ENCODE assay signal across 19 cellular contexts in genomic region chr6:10861086-10861485, GRCh38. TPM values are rescaled to one million over a fixed set of nuclear protein-coding genes. Genes with fewer than 3 reads are reported as not detected.
DNase-seq lines count a peak whose midpoint lies in the region; TF ChIP-seq lines count a peak whose summit lies in the region.
"Had no signal": no experiment of that assay in that cellular context is flagged by ENCODE, and none has a peak within 500 bp of the region (broad histone marks: within the 10 kb centered on the region; RNA-seq: fewer than 3 reads in every experiment).

No MANE protein-coding gene starts in this region.

- no peaks in the 10 kb centered on the region for H3K27me3 Mint-ChIP-seq in Calu3 (ENCODE audit: unreplicated experiment)

- H3K4me2 ChIP-seq in parathyroid adenoma (ENCODE audit: low read length), result no peak overlapping the region
- H3K4me2 ChIP-seq: GM23338 had no signal

- CTCF ChIA-PET in Calu3 (lab: Charles Lee), result no interaction called here

- intact Hi-C loops in Calu3 (cut with micrococcal nuclease; ENCODE audit: unreplicated experiment), result no loop called here

- H3K27ac Mint-ChIP-seq in Calu3 (ENCODE audit: unreplicated experiment), result no peak overlapping the region
- H3K27ac Mint-ChIP-seq: CD4-positive, alpha-beta memory T cell; GM23338; H9 had no signal

- H3K36me3 Mint-ChIP-seq in Calu3 (ENCODE audit: insufficient read depth, unreplicated experiment), result no peaks in the 10 kb centered on the region
- H3K36me3 Mint-ChIP-seq: CD4-positive, alpha-beta memory T cell had no signal

- H3K27me3 ChIP-seq in parathyroid adenoma (ENCODE audit: control insufficient read depth, insufficient read depth, low read length) (no peaks in the 10 kb centered on the region), brain microvascular endothelial cell (replicated peaks) (no peaks in the 10 kb centered on the region)

- no peak for TF ChIP-seq CTCF in parathyroid adenoma (IDR thresholded peaks at IDR 0.05)
- no peak for TF ChIP-seq CTCF in Calu3 (IDR thresholded peaks at IDR 0.05; ENCODE audit: unreplicated experiment)
- no peak for TF ChIP-seq CTCF in brain microvascular endothelial cell (IDR thresholded peaks at IDR 0.05; ENCODE audit: low read depth, low read length, missing control alignments)

- no peaks in the 10 kb centered on the region for H3K79me2 ChIP-seq in parathyroid adenoma

- BruUV-seq in Calu3 (replicated peaks; lab: Mats Ljungman, UMichigan), result no TSS peak

- H2AFZ ChIP-seq in parathyroid adenoma, result no peak overlapping the region
- H2AFZ ChIP-seq: GM23338 had no signal

- in situ Hi-C loops in brain microvascular endothelial cell (cut with HindIII; ENCODE audit: low pct_ligation_motif_present, low sequenced_read_pairs), result no loop called here

- no peaks in the 10 kb centered on the region for H3K4me1 Mint-ChIP-seq in Calu3 (ENCODE audit: low read depth, unreplicated experiment)
- H3K4me1 Mint-ChIP-seq: CD4-positive, alpha-beta memory T cell had no signal

- peaks cover 59% of the 10 kb centered on the region for H3K4me1 ChIP-seq in parathyroid adenoma

- H3K9me3 ChIP-seq in parathyroid adenoma (ENCODE audit: control insufficient read depth, low read length), result no peaks in the 10 kb centered on the region

- H3K4me3 Mint-ChIP-seq in Calu3 (ENCODE audit: low read depth, unreplicated experiment), result no peak overlapping the region
- H3K4me3 Mint-ChIP-seq: CD4-positive, alpha-beta memory T cell; GM23338; H9 had no signal

- H3K36me3 ChIP-seq in parathyroid adenoma (ENCODE audit: control insufficient read depth, insufficient read depth, low read length), result no peaks in the 10 kb centered on the region
- no peaks in the 10 kb centered on the region for H3K36me3 ChIP-seq in brain microvascular endothelial cell (replicated peaks)

- H3K27ac ChIP-seq in parathyroid adenoma (peak overlapping the region; percentile 85), brain microvascular endothelial cell (no peak overlapping the region)

- DNase-seq in EL (peak; percentile 50), HS-5 (ENCODE audit: low read depth) (peak; percentile 39), OCI-M1 (lab: John Stamatoyannopoulos, UW) (peak; percentile 21), NCI-H510A treated with DMSO at 0.1 percent for 48 hours (lab: John Stamatoyannopoulos, UW) (no peak), Calu3 (no peak), brain microvascular endothelial cell (no peak)
- DNase-seq: C1 segment of cervical spinal cord; CD4-positive, alpha-beta memory T cell; COR-L47; DMS153; DND-41; GDM1; H9 had no signal

- H3K4me3 ChIP-seq in parathyroid adenoma (ENCODE audit: low read depth, low read length), result no peak overlapping the region
- H3K4me3 ChIP-seq in brain microvascular endothelial cell (ENCODE audit: low read depth, low read length), result no peak overlapping the region
- H3K4me3 ChIP-seq: GM12878, GM23338 had no signal

- H3K9ac ChIP-seq in parathyroid adenoma, result no peak overlapping the region

- H3K9me3 Mint-ChIP-seq in Calu3 (ENCODE audit: low read depth, unreplicated experiment), result no peaks in the 10 kb centered on the region
- H3K9me3 Mint-ChIP-seq: CD4-positive, alpha-beta memory T cell; GM23338 had no signal

RNA-seq across cellular contexts. Expression of gene GCM2, which starts 20.8 kb away (rescaled TPM):
- total RNA-seq in Calu3 (2022), result not detected in 2 replicates
- total RNA-seq: A172; A673; CD4-positive, alpha-beta memory T cell; GM12878; GM23338; H4 had no signal

RNA-seq across cellular contexts. Expression of gene MAK, which starts 22.7 kb away (rescaled TPM):
- 0.27 and 0.35 TPM in 2 replicates for total RNA-seq in Calu3 (2022)
- total RNA-seq: A172; CD4-positive, alpha-beta memory T cell had no signal

RNA-seq across cellular contexts. Expression of gene SYCP2L, which starts 25.8 kb away (rescaled TPM):
- 0.12 TPM in 1 of 2 replicates, not detected in the other for total RNA-seq in Calu3 (2022)
- total RNA-seq: CD4-positive, alpha-beta memory T cell; GM12878 had no signal

Comparison
In these comparisons a context has a peak if more than half of its experiments do, and no peak if none do; other contexts are left out.
1. DNase-seq: peak in EL (single experiment), HS-5 (single experiment) and OCI-M1 (single experiment); none in NCI-H510A treated with DMSO at 0.1 percent for 48 hours (single experiment), Calu3 (single experiment) and brain microvascular endothelial cell (single experiment).